ENCODE assay signal across 9 cellular contexts in the genomic region with DNA sequence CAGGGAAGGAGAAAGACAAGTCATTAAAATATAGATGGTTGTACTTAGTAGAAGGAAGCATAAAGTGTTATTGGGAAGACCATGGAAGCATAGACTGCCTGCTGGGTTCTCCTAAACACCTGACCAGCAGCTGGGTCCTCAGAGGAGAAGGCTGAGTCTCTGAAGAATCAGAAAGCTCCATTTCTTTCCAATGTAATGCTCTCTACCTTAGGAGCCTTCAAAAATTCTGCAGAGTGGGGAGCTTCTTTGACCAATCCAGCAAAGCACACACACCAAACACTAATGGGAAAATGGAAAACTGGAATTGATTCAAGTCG. TPM values are rescaled to one million over a fixed set of nuclear protein-coding genes. Genes with fewer than 3 reads are reported as not detected.
DNase-seq lines count a peak whose midpoint lies in the region; ATAC-seq and TF ChIP-seq lines count a peak whose summit lies in the region.
"Had no signal": no experiment of that assay in that cellular context is flagged by ENCODE, and none has a peak within 500 bp of the region (broad histone marks: within the 10 kb centered on the region; RNA-seq: fewer than 3 reads in every experiment).

No MANE protein-coding gene starts in this region.

- intact Hi-C loops in ascending aorta (cut with DNase I), result loop anchor here (1.0 to 5.0 kb wide), 3 partner anchors 17 to 590 kb away; partner anchors contain the start of gene ZNHIT6
- intact Hi-C loops in thyroid gland (cut with DNase I), result no loop called here

- WGBS in thyroid gland, 2 donors, result 9 to 20% methylated on average over 1 of the region's 1 CpG

- DNase-seq in activated T-cell treated with anti-CD3 and anti-CD28 coated beads, Interleukin-2, amount 50 U/mL, for 72 hours, result no peak
- DNase-seq in activated T-cell treated with anti-CD3 and anti-CD28 coated beads for 4 hours, result no peak
- DNase-seq in ascending aorta (ENCODE audit: low spot score in 2 of 2), result no peak
- no peak for DNase-seq in memory B cell (ENCODE audit: low spot score in 2 of 2)
- DNase-seq in thyroid gland, result no peak
- no peak for DNase-seq in NOMO-1 treated with DMSO at 0.1 percent for 48 hours (lab: John Stamatoyannopoulos, UW; ENCODE audit: unreplicated experiment)
- no peak for DNase-seq in T-helper 2 cell
- DNase-seq: BE2C had no signal

- peak overlapping the region; percentile 95 for H3K27ac Mint-ChIP-seq in activated T-cell treated with anti-CD3 and anti-CD28 coated beads, Interleukin-2, amount 50 U/mL, for 72 hours
- H3K27ac Mint-ChIP-seq in memory B cell, result peak overlapping the region; percentile 92

- TF ChIP-seq POLR2A in thyroid gland (IDR thresholded peaks at IDR 0.05), result no peak

- H3K27ac ChIP-seq in ascending aorta (peak overlapping the region; percentile 81 to 83), thyroid gland (peak overlapping the region; percentile 52 to 78 (median 72))

- H3K4me3 Mint-ChIP-seq in activated T-cell treated with anti-CD3 and anti-CD28 coated beads, Interleukin-2, amount 50 U/mL, for 72 hours, result peak overlapping the region; percentile 62 to 84
- peak overlapping the region; percentile 67 for H3K4me3 Mint-ChIP-seq in memory B cell

- H3K36me3 ChIP-seq in ascending aorta (no peaks in the 10 kb centered on the region), thyroid gland (no peaks in the 10 kb centered on the region)
- H3K36me3 ChIP-seq: BE2C had no signal

- H3K4me1 Mint-ChIP-seq in activated T-cell treated with anti-CD3 and anti-CD28 coated beads, Interleukin-2, amount 50 U/mL, for 72 hours (ENCODE audit: low read depth), result peaks cover 37% of the 10 kb centered on the region
- peaks cover 20% of the 10 kb centered on the region for H3K4me1 Mint-ChIP-seq in memory B cell

- TF ChIP-seq CTCF in ascending aorta (IDR thresholded peaks at IDR 0.05) (no peak), thyroid gland (IDR thresholded peaks at IDR 0.05) (no peak)

- H3K27me3 ChIP-seq in ascending aorta (no peaks in the 10 kb centered on the region), thyroid gland (no peaks in the 10 kb centered on the region)
- H3K27me3 ChIP-seq: BE2C had no signal

- no peak for ATAC-seq in activated T-cell treated with anti-CD3 and anti-CD28 coated beads, Interleukin-2, amount 50 U/mL, for 72 hours (replicated peaks in 1 of 2)
- ATAC-seq in memory B cell (ENCODE audit: low read depth), result no peak
- no peak for ATAC-seq in HG02973 (IDR thresholded peaks at IDR 0.05; ENCODE audit: unreplicated experiment)

- H3K9me3 Mint-ChIP-seq in activated T-cell treated with anti-CD3 and anti-CD28 coated beads, Interleukin-2, amount 50 U/mL, for 72 hours, result no peaks in the 10 kb centered on the region
- no peaks in the 10 kb centered on the region for H3K9me3 Mint-ChIP-seq in memory B cell

- H3K27me3 Mint-ChIP-seq in activated T-cell treated with anti-CD3 and anti-CD28 coated beads, Interleukin-2, amount 50 U/mL, for 72 hours (ENCODE audit: low read depth), result peaks cover 48% of the 10 kb centered on the region
- no peaks in the 10 kb centered on the region for H3K27me3 Mint-ChIP-seq in memory B cell

- H3K4me1 ChIP-seq in ascending aorta (peaks cover 10 to 26% of the 10 kb centered on the region in 2 donors), thyroid gland (peaks cover 8 to 26% of the 10 kb centered on the region in 2 donors)
- H3K4me1 ChIP-seq: BE2C had no signal

- H3K9me3 ChIP-seq in ascending aorta, result no peaks in the 10 kb centered on the region
- H3K9me3 ChIP-seq in thyroid gland, result no peaks in the 10 kb centered on the region
- H3K9me3 ChIP-seq: BE2C had no signal

- peak overlapping the region in 1 of 2 donors; percentile 8 for H3K4me3 ChIP-seq in ascending aorta
- H3K4me3 ChIP-seq in thyroid gland (replicated peaks in 1 of 3), result no peak overlapping the region

- H3K36me3 Mint-ChIP-seq in activated T-cell treated with anti-CD3 and anti-CD28 coated beads, Interleukin-2, amount 50 U/mL, for 72 hours (ENCODE audit: insufficient read depth in 2 of 2), result peaks cover 0 to 2% of the 10 kb centered on the region in 2 donors
- peaks cover 8% of the 10 kb centered on the region for H3K36me3 Mint-ChIP-seq in memory B cell

RNA-seq across cellular contexts. Expression of gene BCL10, which starts 21.1 kb away (rescaled TPM):
- total RNA-seq in activated T-cell treated with anti-CD3 and anti-CD28 coated beads, Interleukin-2, amount 50 U/mL, for 72 hours, result 10 to 100 TPM; 23.8 to 30.1 TPM
- 3.7 TPM for total RNA-seq in ascending aorta
- 10 to 100 TPM; 13.6 to 28.5 (median 15.1) TPM for total RNA-seq in thyroid gland

RNA-seq across cellular contexts. Expression of gene C1orf52, which starts 38.0 kb away (rescaled TPM):
- total RNA-seq in activated T-cell treated with anti-CD3 and anti-CD28 coated beads, Interleukin-2, amount 50 U/mL, for 72 hours, result 10 to 100 TPM; 23.3 to 25.6 TPM
- total RNA-seq in ascending aorta, result 2.3 TPM
- 10 to 100 TPM in 3 of 4 donors, 1 to 10 TPM in 1; 9.0 to 28.7 (median 17.5) TPM for total RNA-seq in thyroid gland
